In genomic region chr14:101761032-101761880, GRCh38 we compare ENCODE assay signal across 8 cellular contexts. TPM values are rescaled to one million over a fixed set of nuclear protein-coding genes. Genes with fewer than 3 reads are reported as not detected.
DNase-seq lines count a peak whose midpoint lies in the region; ATAC-seq and TF ChIP-seq lines count a peak whose summit lies in the region.

Gene PPP2R5C (plus strand): TSS chr14:101761709. CDS start chr14:101761894, 185 bp downstream.

- H3K4me3 ChIP-seq in A673 (ENCODE audit: low read depth, low read length, poor library complexity, severe bottlenecking) = peak within 1 kb of the TSS; percentile 94

- POLR2A ChIA-PET in A673 (lab: Charles Lee; ENCODE audit: low non-redundant PET) = interaction anchor here (0.6 kb wide), 1 partner anchor 22 kb away, joined by 3 read pairs; no protein-coding TSS in a partner anchor

- peaks cover 2% of the 10 kb centered on the region for H3K27me3 ChIP-seq in A673 (replicated peaks; ENCODE audit: insufficient read depth, low read depth, low read length, poor library complexity)

- ATAC-seq in GM18868 (IDR thresholded peaks at IDR 0.05; ENCODE audit: unreplicated experiment) (peak; percentile 59), HG03135 (IDR thresholded peaks at IDR 0.05; ENCODE audit: unreplicated experiment) (peak; percentile 55)

- no peaks in the 10 kb centered on the region for H3K36me3 ChIP-seq in A673 (ENCODE audit: insufficient read depth, low read length, poor library complexity, severe bottlenecking)

- BruUV-seq in A673 (replicated peaks; lab: Mats Ljungman, UMichigan) = no TSS peak

- H3K27ac ChIP-seq in A673 (ENCODE audit: low read depth, low read length, poor library complexity, severe bottlenecking) (peak within 1 kb of the TSS; percentile 80), caudate nucleus (ENCODE audit: low read depth, low read length) (peak within 1 kb of the TSS; percentile 99)

- intact Hi-C loops in A673 (cut with micrococcal nuclease; ENCODE audit: unreplicated experiment) = loop anchor here (5.0 kb wide), 2 partner anchors 186 to 326 kb away; partner anchors contain the start of gene HSP90AA1

- H3K4me1 ChIP-seq in A673 (ENCODE audit: insufficient read depth, low read length, poor library complexity, severe bottlenecking) = no peaks in the 10 kb centered on the region

- DNase-seq in A673 (ENCODE audit: low spot score) = peak; percentile 89
- peak; percentile 90 for DNase-seq in NCI-H345 (lab: John Stamatoyannopoulos, UW)
- peak; percentile 83 for DNase-seq in activated CD4-positive, CD25-positive, alpha-beta regulatory T cell treated with anti-CD3 and anti-CD28 coated beads, Interleukin-2, amount 50 U/mL, for 16 hours (ENCODE audit: low read depth, low spot score)
- peak in 59 of 61 donors; percentile 44 to 94 (median 86) for DNase-seq in caudate nucleus (lab: John Stamatoyannopoulos, UW)
- peak; percentile 96 for DNase-seq in islet precursor cell
- DNase-seq in stimulated activated CD4-positive, alpha-beta T cell treated with anti-CD3 and anti-CD28 coated beads, Interleukin-12 subunit alpha, Interleukin-12 subunit beta, amount 100 ng/mL, for 24 hours (ENCODE audit: low read depth in 2 of 2) = peak; percentile 75 to 81

- no peaks in the 10 kb centered on the region for H3K9me3 ChIP-seq in A673 (ENCODE audit: low read depth, low read length, poor library complexity, severe bottlenecking)

- CTCF ChIA-PET in A673 (lab: Charles Lee) = interaction anchor here (1.0 to 1.4 kb wide), 3 partner anchors 9 to 54 kb away, joined by 5 to 8 read pairs (median 7); no protein-coding TSS in a partner anchor

- TF ChIP-seq CTCF in A673 (conservative IDR thresholded peaks at IDR 0.05; ENCODE audit: low read depth, low read length) = no peak

RNA-seq across cellular contexts. Expression of gene PPP2R5C, which starts in this region (rescaled TPM):
- total RNA-seq in A673 (2021) = 113 and 124 TPM in 2 replicates

Comparison
In these comparisons a context has a peak if more than half of its experiments do, and no peak if none do; other contexts are left out.
1. Peak in every context shown above with its lines: DNase-seq, ATAC-seq, H3K4me3 ChIP-seq and H3K27ac ChIP-seq.